8 cellular contexts compared by ENCODE assay signal in genomic region chr2:168247341-168248305, GRCh38. TPM values are rescaled to one million over a fixed set of nuclear protein-coding genes. Genes with fewer than 3 reads are reported as not detected.
A peak's percentile ranks its signal among the peaks of the same experiment; 100 is the strongest.
DNase-seq lines count a peak whose midpoint lies in the region; ATAC-seq and TF ChIP-seq lines count a peak whose summit lies in the region.

Gene STK39 (minus strand): TSS chr2:168247595. CDS start chr2:168247435, 160 bp downstream.

- H3K36me3 Mint-ChIP-seq in IgD-negative memory B cell (no peaks in the 10 kb centered on the region), natural killer cell (no peaks in the 10 kb centered on the region)

- H3K27ac Mint-ChIP-seq in IgD-negative memory B cell (peak within 1 kb of the TSS; percentile 88 to 94 (median 89)), natural killer cell (peak within 1 kb of the TSS; percentile 92 to 93)

- ATAC-seq in GM21576 (IDR thresholded peaks at IDR 0.05; ENCODE audit: unreplicated experiment) (peak; percentile 72), natural killer cell (peak; percentile 65 to 79 (median 73))

- intact Hi-C loops in natural killer cell (cut with micrococcal nuclease) = loop anchor here (5.0 kb wide), 1 partner anchor 35 kb away; no protein-coding TSS in a partner anchor

- H3K4me1 Mint-ChIP-seq in IgD-negative memory B cell (peaks cover 25 to 35% (median 31%) of the 10 kb centered on the region in 3 donors), natural killer cell (peaks cover 53 to 56% of the 10 kb centered on the region in 2 donors)

- H3K4me3 Mint-ChIP-seq in IgD-negative memory B cell (peak within 1 kb of the TSS; percentile 82 to 96 (median 92)), natural killer cell (peak within 1 kb of the TSS; percentile 95)

- H3K9me3 Mint-ChIP-seq in IgD-negative memory B cell (no peaks in the 10 kb centered on the region), natural killer cell (no peaks in the 10 kb centered on the region)

- DNase-seq in DMS153 treated with DMSO at 0.1 percent for 48 hours (lab: John Stamatoyannopoulos, UW; ENCODE audit: unreplicated experiment) (peak; percentile 74), RKO (ENCODE audit: low spot score) (peak; percentile 70), fibroblast of pulmonary artery (ENCODE audit: low read depth) (peak; percentile 70), natural killer cell (peak; percentile 71)
- DNase-seq in activated effector memory CD4-positive, alpha-beta T cell treated with Interleukin-2 at 50 U/mL for 16 hours = peak; percentile 67
- peak; percentile 74 for DNase-seq in stimulated activated naive CD4-positive, alpha-beta T cell treated with Interleukin-2 at 50 U/mL for 16 hours (lab: John Stamatoyannopoulos, UW)

- H3K27me3 Mint-ChIP-seq in IgD-negative memory B cell (no peaks in the 10 kb centered on the region), natural killer cell (ENCODE audit: low read depth in 2 of 2) (no peaks in the 10 kb centered on the region)

- no peak for TF ChIP-seq CTCF in fibroblast of pulmonary artery (IDR thresholded peaks at IDR 0.05; ENCODE audit: low read length, missing control alignments)
- TF ChIP-seq CTCF in natural killer cell (IDR thresholded peaks at IDR 0.05) = no peak

- H3K4me3 ChIP-seq in fibroblast of pulmonary artery (replicated peaks; ENCODE audit: low read depth, low read length) = peak within 1 kb of the TSS; percentile 76

RNA-seq across cellular contexts. Expression of gene STK39, which starts in this region (rescaled TPM):
- 1.6 TPM for polyA plus RNA-seq in IgD-negative memory B cell
- 10 to 100 TPM; 53.3 to 79.3 (median 66.6) TPM for total RNA-seq in natural killer cell

Comparison
In these comparisons a context has a peak if more than half of its experiments do, and no peak if none do; other contexts are left out.
1. Peak in every context shown above with its lines: DNase-seq, ATAC-seq and H3K4me3 ChIP-seq.